In genomic region chr4:3766207-3766790, GRCh38 we compare ENCODE assay signal across 8 cellular contexts. TPM values are rescaled to one million over a fixed set of nuclear protein-coding genes. Genes with fewer than 3 reads are reported as not detected.
DNase-seq lines count a peak whose midpoint lies in the region; ATAC-seq and TF ChIP-seq lines count a peak whose summit lies in the region.

Gene ADRA2C, plus strand, starts transcription at chr4:3766385. Its CDS starts 222 bp downstream, at chr4:3766607.

- TF ChIP-seq CTCF in A673 (conservative IDR thresholded peaks at IDR 0.05; ENCODE audit: low read depth, low read length) (no peak), HFF-Myc (IDR thresholded peaks at IDR 0.05; ENCODE audit: low read depth, low read length, missing control alignments) (no peak), mucosa of descending colon (IDR thresholded peaks at IDR 0.05) (no peak), MM.1S (IDR thresholded peaks at IDR 0.05; ENCODE audit: low read length) (no peak)

- no peaks in the 10 kb centered on the region for H3K79me2 ChIP-seq in MM.1S (ENCODE audit: low read length)

- H3K9me3 ChIP-seq in A673 (ENCODE audit: low read depth, low read length, poor library complexity, severe bottlenecking) = no peaks in the 10 kb centered on the region
- H3K9me3 ChIP-seq in mucosa of descending colon = no peaks in the 10 kb centered on the region
- H3K9me3 ChIP-seq in MM.1S (replicated peaks; ENCODE audit: insufficient read depth, low read length) = no peaks in the 10 kb centered on the region

- no peak within 1 kb of the TSS for H3K4me2 ChIP-seq in MM.1S (ENCODE audit: low read depth, low read length)

- H3K4me1 ChIP-seq in A673 (ENCODE audit: insufficient read depth, low read length, poor library complexity, severe bottlenecking) (peaks cover 8% of the 10 kb centered on the region), mucosa of descending colon (ENCODE audit: low read depth) (no peaks in the 10 kb centered on the region), MM.1S (ENCODE audit: low read length) (no peaks in the 10 kb centered on the region)

- no peak within 1 kb of the TSS for H2AFZ ChIP-seq in MM.1S (ENCODE audit: low read length)

- H4K20me1 ChIP-seq in MM.1S (ENCODE audit: insufficient read depth, low read length) = no peaks in the 10 kb centered on the region

- peaks cover 5% of the 10 kb centered on the region for H3K4me1 Mint-ChIP-seq in dendritic cell treated with granulocyte-macrophage colony-stimulating factor and Interleukin-4, amounts not matched to agents 40 ng/mL and 50 ng/mL, for 4 days (ENCODE audit: low read depth)

- no peak for ATAC-seq in mucosa of descending colon
- no peak for ATAC-seq in HG03108 (IDR thresholded peaks at IDR 0.05; ENCODE audit: unreplicated experiment)

- intact Hi-C loops in A673 (cut with micrococcal nuclease; ENCODE audit: unreplicated experiment) = no loop called here
- intact Hi-C loops in dendritic cell treated with granulocyte-macrophage colony-stimulating factor and Interleukin-4, amounts not matched to agents 40 ng/mL and 50 ng/mL, for 4 days (cut with micrococcal nuclease) = no loop called here
- intact Hi-C loops in mucosa of descending colon (cut with DNase I, micrococcal nuclease) = no loop called here

- no peaks in the 10 kb centered on the region for H3K36me3 Mint-ChIP-seq in dendritic cell treated with granulocyte-macrophage colony-stimulating factor and Interleukin-4, amounts not matched to agents 40 ng/mL and 50 ng/mL, for 4 days (ENCODE audit: low read depth)

- CTCF ChIA-PET in A673 (lab: Charles Lee) = interaction anchor here (1.8 to 2.2 kb wide), 2 partner anchors 42 to 114 kb away, joined by 5 to 6 read pairs; no protein-coding TSS in a partner anchor

- no peak within 1 kb of the TSS for H3K27ac Mint-ChIP-seq in dendritic cell treated with granulocyte-macrophage colony-stimulating factor and Interleukin-4, amounts not matched to agents 40 ng/mL and 50 ng/mL, for 4 days

- DNase-seq in A673 (ENCODE audit: low spot score) = peak; percentile 46
- no peak for DNase-seq in HFF-Myc (ENCODE audit: extremely low read depth, low read depth)
- peak in 2 of 3 donors; percentile 15 to 42 for DNase-seq in mucosa of descending colon
- DNase-seq in retina = no peak
- no peak for DNase-seq in amniotic stem cell (lab: John Stamatoyannopoulos, UW)
- no peak for DNase-seq in MM.1S

- BruUV-seq in A673 (replicated peaks; lab: Mats Ljungman, UMichigan) = no TSS peak

- H3K4me3 Mint-ChIP-seq in dendritic cell treated with granulocyte-macrophage colony-stimulating factor and Interleukin-4, amounts not matched to agents 40 ng/mL and 50 ng/mL, for 4 days = peak within 1 kb of the TSS; percentile 9

- peaks cover 69% of the 10 kb centered on the region for H3K27me3 Mint-ChIP-seq in dendritic cell treated with granulocyte-macrophage colony-stimulating factor and Interleukin-4, amounts not matched to agents 40 ng/mL and 50 ng/mL, for 4 days

- peaks cover 15% of the 10 kb centered on the region for H3K27me3 ChIP-seq in A673 (replicated peaks; ENCODE audit: insufficient read depth, low read depth, low read length, poor library complexity)
- peaks cover 26% of the 10 kb centered on the region for H3K27me3 ChIP-seq in MM.1S (replicated peaks; ENCODE audit: insufficient read depth, low read length)

- peak within 1 kb of the TSS; percentile 39 for H3K4me3 ChIP-seq in A673 (ENCODE audit: low read depth, low read length, poor library complexity, severe bottlenecking)
- 0 out of 2 replicates have a peak within 1 kb of the TSS, but pooled peaks have one; percentile 16 for H3K4me3 ChIP-seq in HFF-Myc (replicated peaks; ENCODE audit: low read depth, low read length)
- no peak within 1 kb of the TSS for H3K4me3 ChIP-seq in mucosa of descending colon
- H3K4me3 ChIP-seq in MM.1S (ENCODE audit: low read length) = no peak within 1 kb of the TSS

- H3K36me3 ChIP-seq in A673 (ENCODE audit: insufficient read depth, low read length, poor library complexity, severe bottlenecking) = no peaks in the 10 kb centered on the region
- no peaks in the 10 kb centered on the region for H3K36me3 ChIP-seq in mucosa of descending colon (ENCODE audit: low read depth)
- H3K36me3 ChIP-seq in MM.1S (replicated peaks; ENCODE audit: insufficient read depth, low read length) = no peaks in the 10 kb centered on the region

- H3K27ac ChIP-seq in A673 (ENCODE audit: low read depth, low read length, poor library complexity, severe bottlenecking) = no peak within 1 kb of the TSS
- H3K27ac ChIP-seq in MM.1S (ENCODE audit: low read length) = no peak within 1 kb of the TSS

- no peaks in the 10 kb centered on the region for H3K9me2 ChIP-seq in MM.1S (replicated peaks; ENCODE audit: insufficient read depth, low read length)

- POLR2A ChIA-PET in A673 (lab: Charles Lee; ENCODE audit: low non-redundant PET) = no interaction called here

- no peaks in the 10 kb centered on the region for H3K9me3 Mint-ChIP-seq in dendritic cell treated with granulocyte-macrophage colony-stimulating factor and Interleukin-4, amounts not matched to agents 40 ng/mL and 50 ng/mL, for 4 days

- no peak within 1 kb of the TSS for H3K9ac ChIP-seq in MM.1S (ENCODE audit: low read length)

- no peaks in the 10 kb centered on the region for H3F3A ChIP-seq in MM.1S (ENCODE audit: insufficient read depth, low read length)

RNA-seq across cellular contexts. Expression of gene ADRA2C, which starts in this region (rescaled TPM):
- total RNA-seq in A673 (2021) (14.8 and 16.7 TPM in 2 replicates), mucosa of descending colon (1 to 10 TPM in 2 of 3 donors, under 1 TPM in 1; 0.69 to 2.3 (median 1.4) TPM)

Comparison
In these comparisons a context has a peak if more than half of its experiments do, and no peak if none do; other contexts are left out.
1. DNase-seq: peak in A673 (single experiment) and mucosa of descending colon (2 of 3); none in HFF-Myc (single experiment), retina (single experiment), amniotic stem cell (single experiment) and MM.1S (single experiment).
2. H3K4me3 ChIP-seq: peak in A673 (single experiment) and HFF-Myc (single experiment); none in mucosa of descending colon (single experiment) and MM.1S (single experiment).